ENCODE assay signal across 2 cellular contexts in genomic region chr20:36377348-36378326, GRCh38.
TF ChIP-seq lines count a peak whose summit lies in the region.

No MANE protein-coding gene starts in this region.

TF ChIP-seq in HepG2, 621 proteins besides CTCF, POLR2A, EP300 and RAD21 (continued from another document):
- 0 out of 2 replicates have a peak, but pooled peaks have one; percentile 8 for TF ChIP-seq ZNF629 (CRISPR knock-in tag; conservative IDR thresholded peaks at IDR 0.05)

TF ChIP-seq in WTC11, 78 proteins besides CTCF, POLR2A, EP300 and RAD21 (continued from another document):
- TF ChIP-seq NR3C1 (CRISPR knock-in tag; conservative IDR thresholded peaks at IDR 0.05; ENCODE audit: low read depth) (no peak), KAT7 (CRISPR knock-in tag; IDR thresholded peaks at IDR 0.05; ENCODE audit: borderline replicate concordance) (no peak), ZNF317 (CRISPR knock-in tag; IDR thresholded peaks at IDR 0.05; ENCODE audit: borderline replicate concordance, low read depth) (no peak), ATF6 (CRISPR knock-in tag; IDR thresholded peaks at IDR 0.05) (no peak), HMGA2 (CRISPR knock-in tag; IDR thresholded peaks at IDR 0.05) (no peak), ZNF671 (CRISPR knock-in tag; IDR thresholded peaks at IDR 0.05) (no peak)
